17 cellular contexts compared by ENCODE assay signal in the genomic region with DNA sequence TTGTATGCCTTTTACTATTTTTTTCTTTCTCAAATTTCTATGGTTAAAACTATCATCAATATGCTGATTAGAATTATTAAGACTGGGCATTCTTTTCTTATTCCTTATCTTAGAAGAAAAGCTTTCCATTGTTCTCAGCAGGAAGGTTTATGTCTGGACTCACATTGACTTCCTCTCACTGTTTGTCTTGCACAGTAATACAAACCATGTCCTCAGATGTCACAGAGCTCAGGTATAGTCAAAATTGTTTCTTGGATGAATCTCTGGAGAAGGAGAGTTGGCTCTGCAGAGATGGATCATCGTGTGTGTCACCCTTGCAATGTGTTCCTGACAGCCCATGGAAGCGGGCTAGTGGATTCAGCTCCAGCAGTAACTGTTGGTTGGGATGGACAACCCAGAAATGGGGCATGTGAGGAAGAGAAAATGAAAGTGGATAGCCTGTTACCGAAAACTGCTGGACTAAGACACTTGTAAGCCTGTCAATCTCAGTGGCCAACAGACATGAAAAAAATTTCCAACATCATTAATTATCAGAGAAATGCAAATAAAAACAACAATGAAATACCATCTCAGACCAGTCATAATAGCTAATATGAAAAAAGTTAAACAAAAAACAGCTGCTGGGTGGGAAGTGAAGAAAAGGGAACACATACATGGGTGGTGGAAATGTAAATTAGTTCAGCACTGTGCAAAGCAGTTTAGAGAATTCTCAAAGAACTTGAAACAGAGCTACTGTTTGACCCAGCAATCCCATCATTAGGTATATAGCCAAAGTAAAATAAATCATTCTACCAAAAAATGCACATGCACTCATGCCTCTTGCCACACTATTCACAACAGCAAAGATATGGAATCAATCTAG.
DNase-seq lines count a peak whose midpoint lies in the region; ATAC-seq and TF ChIP-seq lines count a peak whose summit lies in the region.
"Had no signal": no experiment of that assay in that cellular context is flagged by ENCODE, and none has a peak within 500 bp of the region (broad histone marks: within the 10 kb centered on the region; RNA-seq: fewer than 3 reads in every experiment).

No MANE protein-coding gene starts in this region.

- ATAC-seq in activated naive CD4-positive, alpha-beta T cell treated with anti-CD3 and anti-CD28 coated beads, Interleukin-2, amount 50 U/mL, for 72 hours = no peak
- ATAC-seq in T-helper 17 cell (no peak), GM21528 (IDR thresholded peaks at IDR 0.05; ENCODE audit: low FRiP score, unreplicated experiment) (no peak)

- DNase-seq in activated naive CD4-positive, alpha-beta T cell treated with anti-CD3 and anti-CD28 coated beads, Interleukin-2, amount 50 U/mL, for 72 hours (ENCODE audit: low spot score in 2 of 2) = no peak
- no peak for DNase-seq in T-helper 17 cell
- peak; percentile 19 for DNase-seq in medulla oblongata (ENCODE audit: extremely low spot score)
- no peak for DNase-seq in GM19240 (ENCODE audit: insufficient read length, low spot score)
- DNase-seq in osteocyte (ENCODE audit: extremely low spot score, unreplicated experiment) = no peak
- no peak for DNase-seq in type B pancreatic cell (ENCODE audit: extremely low spot score, unreplicated experiment)
- DNase-seq: activated CD4-positive, alpha-beta T cell treated with anti-CD3 and anti-CD28 coated beads, Interleukin-2, amount 50 U/mL, for 1 hour; activated naive CD4-positive, alpha-beta T cell; cerebellar nuclear complex; Kasumi-1; mesendoderm; NCI-H510A treated with DMSO at 0.1 percent for 48 hours; Peyer's patch; stimulated activated naive CD4-positive, alpha-beta T cell; T-helper 9 cell had no signal

- H3K9me3 ChIP-seq in T-helper 17 cell (ENCODE audit: control insufficient read depth, low read length, poor library complexity, severe bottlenecking) = no peaks in the 10 kb centered on the region
- H3K9me3 ChIP-seq: Peyer's patch had no signal

- H3K9me3 Mint-ChIP-seq in activated naive CD4-positive, alpha-beta T cell treated with anti-CD3 and anti-CD28 coated beads, Interleukin-2, amount 50 U/mL, for 24 hours = no peaks in the 10 kb centered on the region
- no peaks in the 10 kb centered on the region for H3K9me3 Mint-ChIP-seq in activated naive CD4-positive, alpha-beta T cell treated with anti-CD3 and anti-CD28 coated beads, Interleukin-2, amount 50 U/mL, for 72 hours
- H3K9me3 Mint-ChIP-seq in osteocyte (ENCODE audit: unreplicated experiment) (peaks cover 55% of the 10 kb centered on the region), type B pancreatic cell (peaks cover 6% of the 10 kb centered on the region)

- H3K27me3 Mint-ChIP-seq in activated naive CD4-positive, alpha-beta T cell treated with anti-CD3 and anti-CD28 coated beads, Interleukin-2, amount 50 U/mL, for 24 hours = no peaks in the 10 kb centered on the region
- H3K27me3 Mint-ChIP-seq in T-helper 17 cell (peaks cover 5% of the 10 kb centered on the region), osteocyte (ENCODE audit: unreplicated experiment) (no peaks in the 10 kb centered on the region), type B pancreatic cell (no peaks in the 10 kb centered on the region)

- H3K4me3 Mint-ChIP-seq in activated naive CD4-positive, alpha-beta T cell treated with anti-CD3 and anti-CD28 coated beads, Interleukin-2, amount 50 U/mL, for 24 hours = peak overlapping the region; percentile 76
- H3K4me3 Mint-ChIP-seq in T-helper 17 cell (peak overlapping the region; percentile 81), osteocyte (ENCODE audit: unreplicated experiment) (no peak overlapping the region), type B pancreatic cell (no peak overlapping the region)

- H3K4me1 Mint-ChIP-seq in activated naive CD4-positive, alpha-beta T cell treated with anti-CD3 and anti-CD28 coated beads, Interleukin-2, amount 50 U/mL, for 24 hours = peaks cover 14% of the 10 kb centered on the region
- H3K4me1 Mint-ChIP-seq in T-helper 17 cell (peaks cover 12% of the 10 kb centered on the region), osteocyte (ENCODE audit: unreplicated experiment) (no peaks in the 10 kb centered on the region), type B pancreatic cell (ENCODE audit: unreplicated experiment) (no peaks in the 10 kb centered on the region)

- no peak overlapping the region for H3K27ac Mint-ChIP-seq in activated naive CD4-positive, alpha-beta T cell treated with anti-CD3 and anti-CD28 coated beads, Interleukin-2, amount 50 U/mL, for 24 hours
- H3K27ac Mint-ChIP-seq in activated naive CD4-positive, alpha-beta T cell treated with anti-CD3 and anti-CD28 coated beads, Interleukin-2, amount 50 U/mL, for 72 hours = no peak overlapping the region
- H3K27ac Mint-ChIP-seq in T-helper 17 cell = peak overlapping the region; percentile 68
- H3K27ac Mint-ChIP-seq in osteocyte (ENCODE audit: unreplicated experiment) = no peak overlapping the region
- H3K27ac Mint-ChIP-seq in type B pancreatic cell = no peak overlapping the region

- H3K36me3 Mint-ChIP-seq in activated naive CD4-positive, alpha-beta T cell treated with anti-CD3 and anti-CD28 coated beads, Interleukin-2, amount 50 U/mL, for 24 hours = no peaks in the 10 kb centered on the region
- H3K36me3 Mint-ChIP-seq in activated naive CD4-positive, alpha-beta T cell treated with anti-CD3 and anti-CD28 coated beads, Interleukin-2, amount 50 U/mL, for 72 hours = no peaks in the 10 kb centered on the region
- H3K36me3 Mint-ChIP-seq in T-helper 17 cell (ENCODE audit: low read depth) (peaks cover 3% of the 10 kb centered on the region), osteocyte (ENCODE audit: unreplicated experiment) (no peaks in the 10 kb centered on the region), type B pancreatic cell (no peaks in the 10 kb centered on the region)

- TF ChIP-seq CTCF in osteocyte (IDR thresholded peaks at IDR 0.05) (no peak), type B pancreatic cell (conservative IDR thresholded peaks at IDR 0.05) (no peak)

Comparison
In these comparisons a context has a peak if more than half of its experiments do, and no peak if none do; other contexts are left out.
1. H3K4me3 Mint-ChIP-seq: peak in activated naive CD4-positive, alpha-beta T cell treated with anti-CD3 and anti-CD28 coated beads, Interleukin-2, amount 50 U/mL, for 24 hours (single experiment) and T-helper 17 cell (single experiment); none in osteocyte (single experiment) and type B pancreatic cell (single experiment).